Comparison of ENCODE assay signal across 9 cellular contexts in the genomic region with DNA sequence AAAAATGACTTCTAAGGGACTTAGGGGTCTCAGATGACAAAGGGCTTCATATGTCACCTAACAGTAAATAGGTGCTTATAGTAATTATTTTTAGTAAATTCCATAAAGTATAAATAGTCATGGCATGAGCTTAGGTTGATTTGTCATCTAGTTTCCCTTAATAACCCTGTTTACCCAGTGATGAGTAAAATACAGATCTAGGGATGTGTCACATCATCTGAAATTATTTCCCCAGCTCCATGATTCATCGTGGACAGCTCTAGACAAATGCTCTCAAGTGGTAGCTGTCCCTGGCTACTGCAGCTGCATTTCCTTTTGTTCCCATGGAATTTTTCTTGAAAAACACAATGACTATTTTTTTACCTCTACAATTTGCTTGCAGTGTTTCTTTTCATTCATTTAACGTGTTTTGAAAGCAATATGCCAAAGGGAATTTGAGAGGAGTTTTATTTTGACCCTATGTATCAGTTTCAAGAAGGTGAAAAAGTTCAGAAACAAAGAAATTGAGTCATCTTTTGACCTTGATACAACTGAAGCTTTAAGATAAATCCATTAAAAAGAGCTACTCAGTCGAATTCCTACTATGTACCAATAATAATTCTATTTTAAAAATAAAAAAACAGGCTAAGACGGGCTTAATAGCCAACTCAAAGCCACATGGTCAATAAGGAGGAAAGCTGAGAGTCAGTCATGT.
DNase-seq lines count a peak whose midpoint lies in the region; ATAC-seq and TF ChIP-seq lines count a peak whose summit lies in the region.
"Had no signal": no experiment of that assay in that cellular context is flagged by ENCODE, and none has a peak within 500 bp of the region (broad histone marks: within the 10 kb centered on the region; RNA-seq: fewer than 3 reads in every experiment).

No MANE protein-coding gene starts in this region.

- TF ChIP-seq CTCF in astrocyte of the spinal cord (IDR thresholded peaks at IDR 0.05; ENCODE audit: low read depth, low read length) (no peak), A673 (conservative IDR thresholded peaks at IDR 0.05; ENCODE audit: low read depth, low read length) (no peak)

- POLR2A ChIA-PET in A673 (lab: Charles Lee; ENCODE audit: low non-redundant PET) = no interaction called here

- CTCF ChIA-PET in A673 (lab: Charles Lee) = no interaction called here

- DNase-seq in AG20443 (ENCODE audit: low spot score) (peak; percentile 58), astrocyte of the spinal cord (ENCODE audit: low read depth, low spot score) (peak; percentile 52), NCI-H187 (lab: John Stamatoyannopoulos, UW) (no peak), A673 (ENCODE audit: low spot score) (no peak), sciatic nerve (ENCODE audit: low spot score) (no peak)
- DNase-seq: caudate nucleus had no signal

- H3K4me3 ChIP-seq in astrocyte of the spinal cord (ENCODE audit: low read depth, low read length) (no peak overlapping the region), A673 (ENCODE audit: low read depth, low read length, poor library complexity, severe bottlenecking) (no peak overlapping the region)

- H3K4me1 ChIP-seq in A673 (ENCODE audit: insufficient read depth, low read length, poor library complexity, severe bottlenecking) = no peaks in the 10 kb centered on the region

- BruUV-seq in A673 (replicated peaks; lab: Mats Ljungman, UMichigan) = no TSS peak

- H3K9me3 ChIP-seq in A673 (ENCODE audit: low read depth, low read length, poor library complexity, severe bottlenecking) = no peaks in the 10 kb centered on the region

- no peaks in the 10 kb centered on the region for H3K27me3 ChIP-seq in A673 (replicated peaks; ENCODE audit: insufficient read depth, low read depth, low read length, poor library complexity)

- H3K27ac ChIP-seq in A673 (ENCODE audit: low read depth, low read length, poor library complexity, severe bottlenecking) = no peak overlapping the region

- ATAC-seq in GM18867 (IDR thresholded peaks at IDR 0.05; ENCODE audit: unreplicated experiment) (peak; percentile 73), HG03342 (IDR thresholded peaks at IDR 0.05; ENCODE audit: unreplicated experiment) (peak; percentile 70), HG03108 (IDR thresholded peaks at IDR 0.05; ENCODE audit: unreplicated experiment) (no peak), sciatic nerve (no peak)

- no peaks in the 10 kb centered on the region for H3K36me3 ChIP-seq in A673 (ENCODE audit: insufficient read depth, low read length, poor library complexity, severe bottlenecking)

- in situ Hi-C loops in astrocyte of the spinal cord (cut with HindIII; ENCODE audit: low sequenced_read_pairs) = no loop called here

- intact Hi-C loops in A673 (cut with micrococcal nuclease; ENCODE audit: unreplicated experiment) (no loop called here), sciatic nerve (cut with DNase I) (no loop called here)

Comparison
In these comparisons a context has a peak if more than half of its experiments do, and no peak if none do; other contexts are left out.
1. DNase-seq: peak in AG20443 (single experiment) and astrocyte of the spinal cord (single experiment); none in NCI-H187 (0 of 2), A673 (single experiment) and sciatic nerve (single experiment).
2. ATAC-seq: peak in GM18867 (single experiment) and HG03342 (single experiment); none in HG03108 (single experiment) and sciatic nerve (single experiment).